ENCODE assay signal across 8 cellular contexts in the genomic region with DNA sequence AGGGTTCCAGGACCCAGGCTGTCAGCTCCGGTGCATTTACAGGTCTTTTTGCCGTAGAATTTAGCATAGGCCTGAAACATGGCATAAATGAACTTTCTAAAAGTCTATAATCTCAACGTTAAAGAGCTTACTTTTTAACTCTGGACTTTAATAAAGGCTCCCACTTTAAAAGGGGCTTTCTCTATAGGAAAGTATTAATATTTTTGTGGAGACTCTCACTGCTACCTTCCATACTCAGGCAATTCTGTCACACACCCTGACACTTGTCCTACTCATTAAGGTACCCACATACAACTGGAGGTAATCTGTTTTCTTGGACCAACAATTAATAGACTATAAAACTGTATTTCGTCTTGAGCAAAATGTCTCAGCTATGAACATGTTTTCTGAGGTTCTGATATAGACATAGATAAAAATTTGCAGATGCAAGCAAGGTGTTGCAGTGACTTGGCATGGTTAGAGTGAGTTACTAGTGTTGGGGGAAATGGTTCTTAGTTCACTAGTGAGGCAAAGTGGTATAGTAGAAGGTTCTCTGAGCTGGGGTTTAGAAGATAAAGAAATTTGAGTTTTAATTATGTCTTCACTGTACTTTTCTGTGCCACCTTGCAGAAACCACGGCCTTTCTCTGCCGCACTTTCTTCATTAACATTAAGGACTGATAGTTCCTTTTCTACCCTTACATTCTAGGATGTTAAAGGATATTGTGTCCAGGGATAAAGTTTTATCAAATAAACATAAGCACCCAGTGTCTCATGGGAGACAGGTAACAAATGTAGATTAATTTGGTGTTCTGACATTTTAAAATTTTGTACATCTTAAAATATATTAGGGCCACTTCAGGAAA. TPM values are rescaled to one million over a fixed set of nuclear protein-coding genes. Genes with fewer than 3 reads are reported as not detected.
A peak's percentile ranks its signal among the peaks of the same experiment; 100 is the strongest.
DNase-seq lines count a peak whose midpoint lies in the region; ATAC-seq, FAIRE-seq and TF ChIP-seq lines count a peak whose summit lies in the region.

No MANE protein-coding gene starts in this region.

- BruUV-seq in endothelial cell of umbilical vein (replicated peaks; lab: Mats Ljungman, UMichigan), result no TSS peak

- dilution Hi-C loops in endothelial cell of umbilical vein (cut with MboI; ENCODE audit: extremely low pct_ligation_motif_present, low sequenced_read_pairs), result no loop called here

- H3K9me1 ChIP-seq in endothelial cell of umbilical vein (replicated peaks; ENCODE audit: control insufficient read depth, extremely low read depth, insufficient read depth, low read length), result no peaks in the 10 kb centered on the region

- ATAC-seq in DND-41 (ENCODE audit: insufficient read depth, low read depth), result no peak
- no peak for ATAC-seq in GM21390 (IDR thresholded peaks at IDR 0.05; ENCODE audit: unreplicated experiment)

- TF ChIP-seq EP300 in ovary (IDR thresholded peaks at IDR 0.05), result no peak

- TF ChIP-seq POLR2A in endothelial cell of umbilical vein (IDR thresholded peaks at IDR 0.05; ENCODE audit: low read depth, low read length) (no peak), ovary (IDR thresholded peaks at IDR 0.05) (no peak)

- H3K9ac ChIP-seq in DND-41 (ENCODE audit: low read depth, low read length) (peak overlapping the region; percentile 100), endothelial cell of umbilical vein (replicated peaks; ENCODE audit: extremely low read depth, insufficient read depth, low read length) (peak overlapping the region; percentile 96)

- POLR2A ChIA-PET in endothelial cell of umbilical vein (lab: Charles Lee), result interaction anchor here (1.0 to 1.8 kb wide), 3 partner anchors 10 to 124 kb away, joined by 3 to 20 read pairs (median 9); a partner anchor contains a TSS

- H3K4me3 ChIP-seq in DND-41 (ENCODE audit: low read depth in 1 of 2, low read length in 2 of 2), result peak overlapping the region in 1 of 2 experiments; percentile 74; a peak in 2 of 4 replicates
- peak overlapping the region; percentile 77 to 89 (median 87) for H3K4me3 ChIP-seq in endothelial cell of umbilical vein (replicated peaks in 1 of 3; ENCODE audit: insufficient read depth in 1 of 3, low read depth in 1 of 3, low read length in 3 of 3)
- peak overlapping the region; percentile 79 for H3K4me3 ChIP-seq in ovary

- WGBS in ovary, 3 donors, result 44 to 48% (median 45%) methylated on average over 6 of the region's 6 CpGs

- peak overlapping the region; percentile 82 for H3K4me2 ChIP-seq in DND-41 (ENCODE audit: insufficient read depth, low read length)
- peak overlapping the region; percentile 80 for H3K4me2 ChIP-seq in endothelial cell of umbilical vein (ENCODE audit: insufficient read depth, low read length)

- H3K79me2 ChIP-seq in DND-41 (ENCODE audit: insufficient read depth, low read length) (no peaks in the 10 kb centered on the region), endothelial cell of umbilical vein (ENCODE audit: control insufficient read depth, insufficient read depth, low read length) (no peaks in the 10 kb centered on the region)

- H3K27me3 ChIP-seq in DND-41 (ENCODE audit: insufficient read depth, low read length, poor library complexity) (no peaks in the 10 kb centered on the region), endothelial cell of umbilical vein (ENCODE audit: control insufficient read depth in 2 of 2, insufficient read depth in 2 of 2, low read length in 2 of 2) (no peaks in the 10 kb centered on the region), ovary (no peaks in the 10 kb centered on the region)

- H3K4me1 ChIP-seq in DND-41 (ENCODE audit: insufficient read depth, low read length), result peaks cover 39% of the 10 kb centered on the region
- H3K4me1 ChIP-seq in endothelial cell of umbilical vein (ENCODE audit: control insufficient read depth, extremely low read depth, insufficient read depth, low read length), result peaks cover 11% of the 10 kb centered on the region
- no peaks in the 10 kb centered on the region for H3K4me1 ChIP-seq in ovary (ENCODE audit: insufficient read depth)

- peak overlapping the region; percentile 78 for H2AFZ ChIP-seq in DND-41 (ENCODE audit: low read depth, low read length)
- peak overlapping the region; percentile 98 for H2AFZ ChIP-seq in endothelial cell of umbilical vein (ENCODE audit: low read depth, low read length)

- CTCF ChIA-PET in endothelial cell of umbilical vein (lab: Charles Lee), result interaction anchor here (0.6 to 1.9 kb wide), 9 partner anchors 8 to 966 kb away, joined by 3 to 11 read pairs (median 4); no protein-coding TSS in a partner anchor

- H3K36me3 ChIP-seq in DND-41 (ENCODE audit: insufficient read depth, low read length) (no peaks in the 10 kb centered on the region), endothelial cell of umbilical vein (ENCODE audit: control insufficient read depth in 2 of 2, extremely low read depth in 1 of 2, insufficient read depth in 2 of 2, low read length in 2 of 2) (no peaks in the 10 kb centered on the region), ovary (no peaks in the 10 kb centered on the region)

- no peak for DNase-seq in DND-41
- DNase-seq in OCI-M1 (lab: John Stamatoyannopoulos, UW), result peak; percentile 72
- DNase-seq in endothelial cell of umbilical vein (ENCODE audit: low read depth, low spot score), result no peak
- DNase-seq in ovary, result no peak
- no peak for DNase-seq in NCI-H2081 treated with DMSO at 0.1 percent for 48 hours (lab: John Stamatoyannopoulos, UW)
- no peak for DNase-seq in NAMALWA (ENCODE audit: low spot score)
- no peak for DNase-seq in activated gamma-delta T cell treated with Interleukin-2 at 50 U/mL for 16 hours

- H4K20me1 ChIP-seq in DND-41 (ENCODE audit: insufficient read depth, low read length) (no peaks in the 10 kb centered on the region), endothelial cell of umbilical vein (replicated peaks; ENCODE audit: control insufficient read depth, extremely low read depth, insufficient read depth, low read length) (no peaks in the 10 kb centered on the region)

- no peaks in the 10 kb centered on the region for H3K9me3 ChIP-seq in DND-41 (ENCODE audit: insufficient read depth, low read length, severe bottlenecking)
- H3K9me3 ChIP-seq in endothelial cell of umbilical vein (replicated peaks; ENCODE audit: control insufficient read depth, insufficient read depth, low read length), result no peaks in the 10 kb centered on the region
- no peaks in the 10 kb centered on the region for H3K9me3 ChIP-seq in ovary

- H3K27ac ChIP-seq in DND-41 (ENCODE audit: low read length), result peak overlapping the region; percentile 62; the same call in 1 of the 2 replicates
- peak overlapping the region; percentile 85 for H3K27ac ChIP-seq in endothelial cell of umbilical vein (ENCODE audit: insufficient read depth, low read depth, low read length)
- peak overlapping the region; percentile 99 to 100 for H3K27ac ChIP-seq in ovary

- intact Hi-C loops in endothelial cell of umbilical vein (cut with micrococcal nuclease) (loop anchor here (5.0 kb wide), 1 partner anchor 549 kb away; no protein-coding TSS in a partner anchor), ovary (cut with DNase I) (loop anchor here in 3 of 4 donors (2.0 to 5.0 kb wide), 3 partner anchors 57 to 94 kb away; a partner anchor contains a TSS)

- no peak for FAIRE-seq in endothelial cell of umbilical vein (lab: Jason Lieb, UNC)

- TF ChIP-seq CTCF in DND-41 (IDR thresholded peaks at IDR 0.05; ENCODE audit: borderline replicate concordance, extremely low read depth, low read length, poor library complexity, severe bottlenecking) (no peak), endothelial cell of umbilical vein (IDR thresholded peaks at IDR 0.05; ENCODE audit: extremely low read depth in 1 of 2, insufficient read depth in 1 of 2, low read depth in 1 of 2, low read length in 2 of 2) (no peak), ovary (IDR thresholded peaks at IDR 0.05) (no peak)

TF ChIP-seq in endothelial cell of umbilical vein, 7 proteins besides CTCF, POLR2A, EP300 and RAD21:
- TF ChIP-seq FOS (IDR thresholded peaks at IDR 0.05; ENCODE audit: borderline replicate concordance, insufficient read depth, low read length) (no peak), EZH2 (IDR thresholded peaks at IDR 0.05; ENCODE audit: borderline replicate concordance, low read depth, low read length, severe bottlenecking) (no peak), GATA2 (IDR thresholded peaks at IDR 0.05; ENCODE audit: insufficient read depth, insufficient read length, low read depth, low read length) (no peak), MYC (IDR thresholded peaks at IDR 0.05; ENCODE audit: low read depth, low read length) (no peak), POLR2AphosphoS5 (IDR thresholded peaks at IDR 0.05; ENCODE audit: insufficient read depth, low read depth, low read length) (no peak), JUN (IDR thresholded peaks at IDR 0.05; ENCODE audit: borderline replicate concordance, insufficient read depth, insufficient read length, low read depth) (no peak)
- TF ChIP-seq, protein P1, sequence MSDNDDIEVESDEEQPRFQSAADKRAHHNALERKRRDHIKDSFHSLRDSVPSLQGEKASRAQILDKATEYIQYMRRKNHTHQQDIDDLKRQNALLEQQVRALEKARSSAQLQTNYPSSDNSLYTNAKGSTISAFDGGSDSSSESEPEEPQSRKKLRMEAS (IDR thresholded peaks at IDR 0.05; ENCODE audit: insufficient read depth, insufficient read length), result no peak
TF ChIP-seq in endothelial cell of umbilical vein: peak in this region for 0.

RNA-seq across cellular contexts. Expression of a gene that starts 10.8 kb away (rescaled TPM):
- total RNA-seq in endothelial cell of umbilical vein (1.0 and 1.8 TPM in 2 replicates), ovary (100 to 1,000 TPM in 2 of 7 donors, 10 to 100 TPM in 5; 12.2 to 259 (median 45.9) TPM)
- polyA plus RNA-seq in endothelial cell of umbilical vein (1.4 and 1.9 TPM in 2 replicates), ovary (1 to 10 TPM; 4.4 to 8.0 TPM)
- 1.1 and 1.8 TPM in 2 replicates for polyA plus RNA-seq in endothelial cell of umbilical vein (2011; cell fraction: cytosol; rRNA removed)
- polyA plus RNA-seq in endothelial cell of umbilical vein (2011; cell fraction: nucleus; rRNA removed), result 17.6 and 23.5 TPM in 2 replicates
- 0.70 and 1.1 TPM in 2 replicates for polyA plus RNA-seq in endothelial cell of umbilical vein (2012)
- 3.3 and 3.4 TPM in 2 replicates for polyA minus RNA-seq in endothelial cell of umbilical vein
- 8.4 TPM for polyA minus RNA-seq in endothelial cell of umbilical vein (2011; cell fraction: cytosol; rRNA and poly(A)+ RNA removed)
- polyA minus RNA-seq in endothelial cell of umbilical vein (2011; cell fraction: nucleus; rRNA and poly(A)+ RNA removed), result 19.0 and 32.3 TPM in 2 replicates
